ENCODE assay signal across 15 cellular contexts in the genomic region with DNA sequence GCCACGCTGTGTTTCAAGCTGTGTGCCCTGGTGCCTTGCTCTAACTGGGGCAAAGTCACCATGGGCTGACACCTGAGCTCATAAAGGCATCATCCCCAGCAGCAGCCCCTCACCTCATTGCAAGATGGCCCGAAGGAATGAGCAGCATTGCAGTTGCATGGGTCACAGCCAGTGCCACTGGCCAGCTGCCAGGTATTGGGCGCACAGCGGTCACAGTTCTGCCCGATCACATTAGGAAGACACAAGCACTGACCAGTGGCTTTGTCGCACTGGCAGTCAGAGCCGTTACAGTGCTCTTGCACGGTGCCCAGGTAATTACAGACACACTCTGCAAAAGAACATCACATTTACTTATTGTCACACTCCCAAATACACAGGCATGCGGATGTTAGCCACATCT. TPM values are rescaled to one million over a fixed set of nuclear protein-coding genes. Genes with fewer than 3 reads are reported as not detected.
DNase-seq lines count a peak whose midpoint lies in the region; ATAC-seq and TF ChIP-seq lines count a peak whose summit lies in the region.
"Had no signal": no experiment of that assay in that cellular context is flagged by ENCODE, and none has a peak within 500 bp of the region (broad histone marks: within the 10 kb centered on the region; RNA-seq: fewer than 3 reads in every experiment).

No MANE protein-coding gene starts in this region.

- no peak overlapping the region for H3K9ac ChIP-seq in endodermal cell (ENCODE audit: extremely low read depth, low read length, poor library complexity, severe bottlenecking)

- H3K27me3 ChIP-seq in AG04450 (ENCODE audit: control insufficient read depth, insufficient read depth, low read length) (no peaks in the 10 kb centered on the region), Panc1 (ENCODE audit: control insufficient read depth, insufficient read depth, low read length) (no peaks in the 10 kb centered on the region), endodermal cell (ENCODE audit: control insufficient read depth, insufficient read depth, low read length, poor library complexity, severe bottlenecking) (no peaks in the 10 kb centered on the region)

- intact Hi-C loops in Panc1 (cut with micrococcal nuclease; ENCODE audit: unreplicated experiment), result no loop called here

- in situ Hi-C loops in Panc1 (cut with HindIII; ENCODE audit: low pct_unique_long_range_greater_than_20kb, low sequenced_read_pairs), result no loop called here

- no peak overlapping the region for H3K4me3 ChIP-seq in AG04450 (ENCODE audit: low read depth, low read length)
- no peak overlapping the region for H3K4me3 ChIP-seq in Panc1 (ENCODE audit: low read depth in 2 of 2, low read length in 2 of 2)
- no peak overlapping the region for H3K4me3 ChIP-seq in endodermal cell (ENCODE audit: low read length)

- POLR2A ChIA-PET in AG04450 (lab: Yijun Ruan, JAX) (interaction anchor here (0.6 to 1.5 kb wide), 6 partner anchors 9 to 128 kb away, joined by 3 to 11 read pairs (median 3); no protein-coding TSS in a partner anchor), Panc1 (lab: Charles Lee) (interaction anchor here (0.6 kb wide), 1 partner anchor 52 kb away, joined by 4 read pairs; no protein-coding TSS in a partner anchor)

- H3K4me1 Mint-ChIP-seq in endodermal cell, result peaks cover 38% of the 10 kb centered on the region
- peaks cover 24% of the 10 kb centered on the region for H3K4me1 Mint-ChIP-seq in nephron progenitor cell
- H3K4me1 Mint-ChIP-seq: naive B cell had no signal

- no peaks in the 10 kb centered on the region for H3K27me3 Mint-ChIP-seq in endodermal cell (ENCODE audit: insufficient read depth)
- no peaks in the 10 kb centered on the region for H3K27me3 Mint-ChIP-seq in nephron progenitor cell (ENCODE audit: low read depth, poor library complexity)

- H3K4me3 Mint-ChIP-seq in endodermal cell (no peak overlapping the region), nephron progenitor cell (no peak overlapping the region)
- H3K4me3 Mint-ChIP-seq: activated naive CD8-positive, alpha-beta T cell; naive B cell had no signal

- H3K27ac Mint-ChIP-seq in endodermal cell (peak overlapping the region; percentile 42), nephron progenitor cell (peak overlapping the region; percentile 45)
- H3K27ac Mint-ChIP-seq: activated naive CD8-positive, alpha-beta T cell; naive B cell had no signal

- peaks cover 89% of the 10 kb centered on the region for H3K36me3 Mint-ChIP-seq in endodermal cell (ENCODE audit: low read depth)
- H3K36me3 Mint-ChIP-seq in nephron progenitor cell (ENCODE audit: low read depth), result peaks cover 82% of the 10 kb centered on the region
- H3K36me3 Mint-ChIP-seq: activated naive CD8-positive, alpha-beta T cell; naive B cell had no signal

- CTCF ChIA-PET in AG04450 (lab: Charles Lee), result interaction anchor here (0.9 kb wide), 1 partner anchor 15 kb away, joined by 4 read pairs; no protein-coding TSS in a partner anchor
- CTCF ChIA-PET in Panc1 (lab: Charles Lee), result no interaction called here

- H3K9me3 ChIP-seq in AG04450 (ENCODE audit: control insufficient read depth, insufficient read depth, low read length) (no peaks in the 10 kb centered on the region), Panc1 (ENCODE audit: control insufficient read depth, insufficient read depth, low read depth, low read length) (no peaks in the 10 kb centered on the region), endodermal cell (ENCODE audit: control insufficient read depth, low read length) (no peaks in the 10 kb centered on the region)

- H3K27ac ChIP-seq in AG04450 (ENCODE audit: low read depth, low read length) (peak overlapping the region; percentile 31), Panc1 (ENCODE audit: low read length) (peak overlapping the region; percentile 94), endodermal cell (ENCODE audit: low read depth, low read length) (no peak overlapping the region)

- H3K36me3 ChIP-seq in Panc1 (ENCODE audit: control insufficient read depth, insufficient read depth, low read length) (peaks cover 14% of the 10 kb centered on the region), endodermal cell (ENCODE audit: control insufficient read depth, insufficient read depth, low read length) (peaks cover 92% of the 10 kb centered on the region)

- DNase-seq in AG04450 (ENCODE audit: low read depth, low spot score) (no peak), Panc1 (ENCODE audit: low read depth, low spot score) (no peak), endodermal cell (no peak), nephron progenitor cell (no peak), superior temporal gyrus (ENCODE audit: extremely low spot score) (no peak), MV-4-11 (lab: John Stamatoyannopoulos, UW) (no peak)
- DNase-seq: activated CD4-positive, alpha-beta T cell treated with anti-CD3 and anti-CD28 coated beads for 48 hours; COR-L47; naive B cell; NCI-H774; stimulated activated CD4-positive, alpha-beta T cell treated with anti-CD3 and anti-CD28 coated beads, Interleukin-1b, Interleukin-23, amount 100 ng/mL, for 48 hours; T-helper 2 cell had no signal

- BruUV-seq in Panc1 (replicated peaks; lab: Mats Ljungman, UMichigan), result no TSS peak

- H3K4me1 ChIP-seq in Panc1 (ENCODE audit: control insufficient read depth, insufficient read depth, low read length), result peaks cover 71% of the 10 kb centered on the region
- H3K4me1 ChIP-seq in endodermal cell (ENCODE audit: control insufficient read depth, insufficient read depth, low read length), result peaks cover 5% of the 10 kb centered on the region

- ATAC-seq in Panc1 (peak; percentile 13; the same call in 1 of the 2 replicates), HG02759 (IDR thresholded peaks at IDR 0.05; ENCODE audit: unreplicated experiment) (no peak), HG03045 (IDR thresholded peaks at IDR 0.05; ENCODE audit: unreplicated experiment) (no peak)

- no peaks in the 10 kb centered on the region for H3K9me3 Mint-ChIP-seq in endodermal cell
- H3K9me3 Mint-ChIP-seq in nephron progenitor cell, result no peaks in the 10 kb centered on the region
- H3K9me3 Mint-ChIP-seq: naive B cell had no signal

- WGBS in endodermal cell (ENCODE audit: insufficient coverage in 1 of 2, insufficient read length in 1 of 2), 2 experiments, result 96 to 100% methylated on average over 6 to 9 of the region's 9 CpGs

- TF ChIP-seq CTCF in AG04450 (IDR thresholded peaks at IDR 0.05; ENCODE audit: low read depth, low read length) (no peak), Panc1 (IDR thresholded peaks at IDR 0.05) (no peak), endodermal cell (conservative IDR thresholded peaks at IDR 0.05) (no peak), nephron progenitor cell (IDR thresholded peaks at IDR 0.05) (no peak)

RNA-seq across cellular contexts. Expression of gene LAMB1, which starts 51.1 kb away (rescaled TPM):
- polyA plus RNA-seq in AG04450 (2011; rRNA removed), result 266 and 290 TPM in 2 replicates
- 418 and 582 TPM in 2 replicates for polyA minus RNA-seq in AG04450 (2011; rRNA and poly(A)+ RNA removed)
- total RNA-seq in Panc1 (2021; ENCODE audit: unreplicated experiment) (204 TPM), endodermal cell (100 to 1,000 TPM; 192 to 209 TPM)
- polyA plus RNA-seq in Panc1 (2012; ENCODE audit: insufficient read length), result 141 TPM
- polyA plus RNA-seq in endodermal cell (2013, experiment 1 of 2), result 98.4 TPM
- 115 TPM for polyA plus RNA-seq in endodermal cell (2013, experiment 2 of 2)
